In the genomic region with DNA sequence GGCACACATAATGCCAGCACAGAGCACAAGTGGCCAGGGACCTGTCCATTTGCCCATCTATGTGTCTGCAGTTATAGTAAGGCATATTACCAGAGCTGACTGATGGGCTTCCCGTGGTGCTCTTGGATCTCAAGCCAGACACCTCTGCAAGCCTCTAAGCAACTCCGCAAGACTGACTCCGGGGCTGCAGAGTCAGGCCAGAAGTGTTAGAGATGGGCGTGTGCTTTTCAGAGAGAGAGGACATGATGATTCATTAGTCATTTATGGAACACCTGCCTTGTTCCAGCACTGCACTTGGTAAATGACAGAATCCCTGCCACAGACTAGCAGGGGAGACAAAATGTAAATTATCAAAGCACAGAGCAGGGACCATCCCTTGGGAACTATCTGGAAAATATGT, we compare ENCODE assay signal across 17 cellular contexts.
"Had no signal": no experiment of that assay in that cellular context is flagged by ENCODE, and none has a peak within 500 bp of the region (broad histone marks: within the 10 kb centered on the region; RNA-seq: fewer than 3 reads in every experiment).

No MANE protein-coding gene starts in this region.

- H3K27ac Mint-ChIP-seq: activated CD4-positive, alpha-beta memory T cell treated with anti-CD3 and anti-CD28 coated beads for 36 hours; activated CD8-positive, alpha-beta memory T cell treated with anti-CD3 and anti-CD28 coated beads, Interleukin-2, amount 10 ng/mL, durations not matched to agents 7 days and 5 days; memory B cell; natural killer cell; stimulated activated memory B cell treated with anti-CD40 and anti-IgM and Interleukin-4, amounts not matched to agents 10 μg/mL and 1 μg/mL and 100 μg/mL, for 72 hours had no signal

- H3K27ac ChIP-seq: adrenal gland, esophagus squamous epithelium, neutrophil, parathyroid adenoma, tibial artery, WERI-Rb-1 had no signal

- H3K9me3 ChIP-seq: adrenal gland, esophagus squamous epithelium, neutrophil, tibial artery had no signal

- ATAC-seq: activated CD8-positive, alpha-beta memory T cell treated with anti-CD3 and anti-CD28 coated beads, Interleukin-2, amount 10 ng/mL, durations not matched to agents 7 days and 5 days; left ventricle myocardium superior; natural killer cell; stimulated activated memory B cell treated with anti-CD40 and anti-IgM and Interleukin-4, amounts not matched to agents 10 μg/mL and 1 μg/mL and 100 μg/mL, for 72 hours had no signal

- H3K9ac ChIP-seq: parathyroid adenoma had no signal

- H3K36me3 ChIP-seq: adrenal gland, esophagus squamous epithelium, neutrophil, tibial artery, WERI-Rb-1 had no signal

- H2AFZ ChIP-seq: parathyroid adenoma had no signal

- H3K27me3 ChIP-seq: adrenal gland, esophagus squamous epithelium, neutrophil, tibial artery had no signal

- H3K9me3 Mint-ChIP-seq: activated CD4-positive, alpha-beta memory T cell treated with anti-CD3 and anti-CD28 coated beads for 36 hours; memory B cell; stimulated activated memory B cell treated with anti-CD40 and anti-IgM and Interleukin-4, amounts not matched to agents 10 μg/mL and 1 μg/mL and 100 μg/mL, for 72 hours had no signal

- H3K4me3 ChIP-seq: adrenal gland, esophagus squamous epithelium, tibial artery had no signal

- H3K36me3 Mint-ChIP-seq: activated CD4-positive, alpha-beta memory T cell treated with anti-CD3 and anti-CD28 coated beads for 36 hours; activated CD8-positive, alpha-beta memory T cell treated with anti-CD3 and anti-CD28 coated beads, Interleukin-2, amount 10 ng/mL, durations not matched to agents 7 days and 5 days; memory B cell; natural killer cell; stimulated activated memory B cell treated with anti-CD40 and anti-IgM and Interleukin-4, amounts not matched to agents 10 μg/mL and 1 μg/mL and 100 μg/mL, for 72 hours had no signal

- H3K4me1 ChIP-seq: adrenal gland, parathyroid adenoma, tibial artery had no signal

- DNase-seq: activated CD4-positive, alpha-beta memory T cell treated with anti-CD3 and anti-CD28 coated beads for 36 hours; activated CD8-positive, alpha-beta memory T cell treated with anti-CD3 and anti-CD28 coated beads, Interleukin-2, amount 10 ng/mL, durations not matched to agents 7 days and 5 days; activated effector memory CD4-positive, alpha-beta T cell treated with Interleukin-2 at 50 U/mL for 16 hours; activated naive CD4-positive, alpha-beta T cell treated with anti-CD3 and anti-CD28 coated beads, Interleukin-2, amount 50 U/mL, for 16 hours; activated T-cell treated with anti-CD3 and anti-CD28 coated beads, Interleukin-2, amount 50 U/mL, for 1 hour; adrenal gland; caudate nucleus; esophagus squamous epithelium; glutamatergic neuron; left ventricle myocardium superior; natural killer cell; tibial artery; WERI-Rb-1 had no signal

- H3K79me2 ChIP-seq: parathyroid adenoma had no signal
